Comparison of ENCODE assay signal across 37 cellular contexts in genomic region chr2:123116595-123116994, GRCh38.
"Had no signal": no experiment of that assay in that cellular context is flagged by ENCODE, and none has a peak within 500 bp of the region (broad histone marks: within the 10 kb centered on the region; RNA-seq: fewer than 3 reads in every experiment).

No MANE protein-coding gene starts in this region.

- ATAC-seq: activated naive CD4-positive, alpha-beta T cell treated with anti-CD3 and anti-CD28 coated beads, Interleukin-2, amount 50 U/mL, for 72 hours; activated naive CD8-positive, alpha-beta T cell treated with anti-CD3 and anti-CD28 coated beads, Interleukin-2, amount 50 U/mL, for 24 hours; activated T-cell treated with anti-CD3 and anti-CD28 coated beads, Interleukin-2, amount 50 U/mL, for 4 hours; activated T-cell treated with anti-CD3 and anti-CD28 coated beads, Interleukin-2, amount 50 U/mL, for 72 hours; activated T-helper 17 cell treated with anti-CD3 and anti-CD28 coated beads, Interleukin-2, amount 50 U/mL, for 72 hours; body of pancreas had no signal

- H3K4me3 Mint-ChIP-seq: activated naive CD4-positive, alpha-beta T cell treated with anti-CD3 and anti-CD28 coated beads for 36 hours; activated naive CD4-positive, alpha-beta T cell treated with anti-CD3 and anti-CD28 coated beads, Interleukin-2, amount 10 ng/mL, durations not matched to agents 7 days and 5 days; activated naive CD4-positive, alpha-beta T cell treated with anti-CD3 and anti-CD28 coated beads, Interleukin-2, amount 50 U/mL, for 24 hours; activated naive CD8-positive, alpha-beta T cell; activated naive CD8-positive, alpha-beta T cell treated with anti-CD3 and anti-CD28 coated beads for 36 hours; activated naive CD8-positive, alpha-beta T cell treated with anti-CD3 and anti-CD28 coated beads, Interleukin-2, amount 10 ng/mL, durations not matched to agents 7 days and 5 days; activated naive CD8-positive, alpha-beta T cell treated with anti-CD3 and anti-CD28 coated beads, Interleukin-2, amount 50 U/mL, for 24 hours; activated T-cell treated with anti-CD3 and anti-CD28 coated beads, Interleukin-2, amount 50 U/mL, for 24 hours; activated T-cell treated with anti-CD3 and anti-CD28 coated beads, Interleukin-2, amount 50 U/mL, for 4 hours; activated T-cell treated with anti-CD3 and anti-CD28 coated beads, Interleukin-2, amount 50 U/mL, for 72 hours; activated T-helper 1 cell treated with anti-CD3 and anti-CD28 coated beads, Interleukin-12 subunit alpha, Interleukin-12 subunit beta, Interleukin-2, Interleukin-4 antibody, amounts not matched to agents 30 ng/mL and 10 ng/mL and 1 ng/mL, durations not matched to agents 14 hours and 24 hours and 36 hours; activated T-helper 17 cell treated with anti-CD3 and anti-CD28 coated beads, Interleukin-2, amount 50 U/mL, for 72 hours; brain; central memory CD8-positive, alpha-beta T cell had no signal

- DNase-seq: activated effector memory CD4-positive, alpha-beta T cell treated with anti-CD3 and anti-CD28 coated beads, Interleukin-2, amount 50 U/mL, for 16 hours; activated effector memory CD4-positive, alpha-beta T cell treated with Interleukin-2 at 50 U/mL for 16 hours; activated gamma-delta T cell; activated gamma-delta T cell treated with Interleukin-2 at 50 U/mL for 16 hours; activated naive CD4-positive, alpha-beta T cell; activated naive CD4-positive, alpha-beta T cell treated with anti-CD3 and anti-CD28 coated beads for 36 hours; activated naive CD4-positive, alpha-beta T cell treated with anti-CD3 and anti-CD28 coated beads, Interleukin-2, amount 10 ng/mL, durations not matched to agents 7 days and 5 days; activated naive CD4-positive, alpha-beta T cell treated with anti-CD3 and anti-CD28 coated beads, Interleukin-2, amount 50 U/mL, for 16 hours; activated naive CD4-positive, alpha-beta T cell treated with Interleukin-2 at 50 U/mL for 16 hours; activated naive CD8-positive, alpha-beta T cell treated with anti-CD3 and anti-CD28 coated beads for 36 hours; activated naive CD8-positive, alpha-beta T cell treated with anti-CD3 and anti-CD28 coated beads, Interleukin-2, amount 10 ng/mL, durations not matched to agents 7 days and 5 days; activated naive CD8-positive, alpha-beta T cell treated with anti-CD3 and anti-CD28 coated beads, Interleukin-2, amount 50 U/mL, for 24 hours; activated T-cell treated with anti-CD3 and anti-CD28 coated beads, Interleukin-2, amount 50 U/mL, for 24 hours; activated T-cell treated with anti-CD3 and anti-CD28 coated beads, Interleukin-2, amount 50 U/mL, for 4 hours; activated T-cell treated with anti-CD3 and anti-CD28 coated beads, Interleukin-2, amount 50 U/mL, for 48 hours; activated T-cell treated with anti-CD3 and anti-CD28 coated beads, Interleukin-2, amount 50 U/mL, for 72 hours; adrenal gland; amniotic stem cell; amygdala; anterior cingulate cortex; aorta; body of pancreas; brain microvascular endothelial cell; caudate nucleus; central memory CD4-positive, alpha-beta T cell; cerebellar nuclear complex had no signal

- H3K27me3 Mint-ChIP-seq: activated naive CD4-positive, alpha-beta T cell treated with anti-CD3 and anti-CD28 coated beads, Interleukin-2, amount 10 ng/mL, durations not matched to agents 7 days and 5 days; activated naive CD4-positive, alpha-beta T cell treated with anti-CD3 and anti-CD28 coated beads, Interleukin-2, amount 50 U/mL, for 24 hours; activated naive CD8-positive, alpha-beta T cell; activated naive CD8-positive, alpha-beta T cell treated with anti-CD3 and anti-CD28 coated beads for 36 hours; activated naive CD8-positive, alpha-beta T cell treated with anti-CD3 and anti-CD28 coated beads, Interleukin-2, amount 10 ng/mL, durations not matched to agents 7 days and 5 days; activated naive CD8-positive, alpha-beta T cell treated with anti-CD3 and anti-CD28 coated beads, Interleukin-2, amount 50 U/mL, for 24 hours; activated T-cell treated with anti-CD3 and anti-CD28 coated beads, Interleukin-2, amount 50 U/mL, for 24 hours; activated T-helper 17 cell treated with anti-CD3 and anti-CD28 coated beads, Interleukin-2, amount 50 U/mL, for 72 hours; brain; central memory CD8-positive, alpha-beta T cell had no signal

- H3K36me3 ChIP-seq: adrenal gland, ascending aorta, brain microvascular endothelial cell, breast epithelium, cardiac muscle cell had no signal

- H3K9me3 ChIP-seq: adrenal gland, body of pancreas had no signal

- H3K27me3 ChIP-seq: adrenal gland, ascending aorta, body of pancreas, brain microvascular endothelial cell, breast epithelium, cardiac muscle cell had no signal

- H3K27ac Mint-ChIP-seq: activated naive CD4-positive, alpha-beta T cell treated with anti-CD3 and anti-CD28 coated beads for 36 hours; activated naive CD4-positive, alpha-beta T cell treated with anti-CD3 and anti-CD28 coated beads, Interleukin-2, amount 10 ng/mL, durations not matched to agents 7 days and 5 days; activated naive CD4-positive, alpha-beta T cell treated with anti-CD3 and anti-CD28 coated beads, Interleukin-2, amount 50 U/mL, for 24 hours; activated naive CD4-positive, alpha-beta T cell treated with anti-CD3 and anti-CD28 coated beads, Interleukin-2, amount 50 U/mL, for 72 hours; activated naive CD8-positive, alpha-beta T cell; activated naive CD8-positive, alpha-beta T cell treated with anti-CD3 and anti-CD28 coated beads for 36 hours; activated naive CD8-positive, alpha-beta T cell treated with anti-CD3 and anti-CD28 coated beads, Interleukin-2, amount 10 ng/mL, durations not matched to agents 7 days and 5 days; activated naive CD8-positive, alpha-beta T cell treated with anti-CD3 and anti-CD28 coated beads, Interleukin-2, amount 50 U/mL, for 24 hours; activated T-cell treated with anti-CD3 and anti-CD28 coated beads, Interleukin-2, amount 50 U/mL, for 24 hours; activated T-cell treated with anti-CD3 and anti-CD28 coated beads, Interleukin-2, amount 50 U/mL, for 72 hours; activated T-helper 1 cell treated with anti-CD3 and anti-CD28 coated beads, Interleukin-12 subunit alpha, Interleukin-12 subunit beta, Interleukin-2, Interleukin-4 antibody, amounts not matched to agents 30 ng/mL and 10 ng/mL and 1 ng/mL, durations not matched to agents 14 hours and 24 hours and 36 hours; activated T-helper 17 cell treated with anti-CD3 and anti-CD28 coated beads, Interleukin-2, amount 50 U/mL, for 72 hours; activated T-helper 2 cell treated with anti-CD3 and anti-CD28 coated beads, Interferon-gamma antibody, Interleukin-2, Interleukin-4, amounts not matched to agents 10 μg/mL and 5 μg/mL and 100 μg/mL, durations not matched to agents 14 hours and 24 hours and 36 hours; brain had no signal

- H3K27ac ChIP-seq: adrenal gland, ascending aorta, body of pancreas, brain microvascular endothelial cell, breast epithelium, cardiac muscle cell had no signal

- H3K4me3 ChIP-seq: adrenal gland, ascending aorta, body of pancreas, breast epithelium, cardiac muscle cell had no signal

- H3K4me1 Mint-ChIP-seq: activated naive CD4-positive, alpha-beta T cell treated with anti-CD3 and anti-CD28 coated beads, Interleukin-2, amount 10 ng/mL, durations not matched to agents 7 days and 5 days; activated naive CD4-positive, alpha-beta T cell treated with anti-CD3 and anti-CD28 coated beads, Interleukin-2, amount 50 U/mL, for 24 hours; activated naive CD8-positive, alpha-beta T cell treated with anti-CD3 and anti-CD28 coated beads for 36 hours; activated naive CD8-positive, alpha-beta T cell treated with anti-CD3 and anti-CD28 coated beads, Interleukin-2, amount 10 ng/mL, durations not matched to agents 7 days and 5 days; activated naive CD8-positive, alpha-beta T cell treated with anti-CD3 and anti-CD28 coated beads, Interleukin-2, amount 50 U/mL, for 24 hours; activated T-helper 17 cell treated with anti-CD3 and anti-CD28 coated beads, Interleukin-2, amount 50 U/mL, for 72 hours; brain; central memory CD8-positive, alpha-beta T cell had no signal

- H3K36me3 Mint-ChIP-seq: activated naive CD4-positive, alpha-beta T cell treated with anti-CD3 and anti-CD28 coated beads, Interleukin-2, amount 10 ng/mL, durations not matched to agents 7 days and 5 days; activated naive CD4-positive, alpha-beta T cell treated with anti-CD3 and anti-CD28 coated beads, Interleukin-2, amount 50 U/mL, for 24 hours; activated naive CD8-positive, alpha-beta T cell; activated naive CD8-positive, alpha-beta T cell treated with anti-CD3 and anti-CD28 coated beads for 36 hours; activated naive CD8-positive, alpha-beta T cell treated with anti-CD3 and anti-CD28 coated beads, Interleukin-2, amount 10 ng/mL, durations not matched to agents 7 days and 5 days; brain had no signal

- H3K4me1 ChIP-seq: adrenal gland, ascending aorta, body of pancreas, breast epithelium had no signal
